In genomic region chr19:7927605-7928333, GRCh38 we compare ENCODE assay signal across 11 cellular contexts. TPM values are rescaled to one million over a fixed set of nuclear protein-coding genes. Genes with fewer than 3 reads are reported as not detected.
DNase-seq lines count a peak whose midpoint lies in the region; ATAC-seq and TF ChIP-seq lines count a peak whose summit lies in the region.
"Had no signal": no experiment of that assay in that cellular context is flagged by ENCODE, and none has a peak within 500 bp of the region (broad histone marks: within the 10 kb centered on the region; RNA-seq: fewer than 3 reads in every experiment).

No MANE protein-coding gene starts in this region.

- ATAC-seq in WTC11 (no peak), HG03342 (IDR thresholded peaks at IDR 0.05; ENCODE audit: unreplicated experiment) (no peak)
- ATAC-seq in activated CD8-positive, alpha-beta T cell treated with anti-CD3 and anti-CD28 coated beads for 36 hours: no peak

- H3K4me1 Mint-ChIP-seq in Caco-2 (ENCODE audit: low read depth, unreplicated experiment) (peaks cover 10% of the 10 kb centered on the region), WTC11 (peaks cover 4% of the 10 kb centered on the region; the same call in 1 of the 2 replicates)
- peaks cover 16% of the 10 kb centered on the region for H3K4me1 Mint-ChIP-seq in activated CD8-positive, alpha-beta T cell treated with anti-CD3 and anti-CD28 coated beads for 36 hours (ENCODE audit: low read depth)

- peaks cover 69% of the 10 kb centered on the region for H3K36me3 Mint-ChIP-seq in Caco-2 (ENCODE audit: insufficient read depth, unreplicated experiment)
- H3K36me3 Mint-ChIP-seq in WTC11: peaks cover 9% of the 10 kb centered on the region
- peaks cover 22% of the 10 kb centered on the region for H3K36me3 Mint-ChIP-seq in activated CD8-positive, alpha-beta T cell treated with anti-CD3 and anti-CD28 coated beads for 36 hours (ENCODE audit: low read depth)

- intact Hi-C loops in Caco-2 (cut with micrococcal nuclease; ENCODE audit: unreplicated experiment) (no loop called here), left ventricle myocardium inferior (cut with micrococcal nuclease) (no loop called here), sigmoid colon (cut with DNase I) (loop anchor here (10.0 kb wide), 3 partner anchors 437 to 1193 kb away; partner anchors contain the start of genes ANGPTL4, GPR108, MBD3L1 and TRIP10)
- intact Hi-C loops in activated CD8-positive, alpha-beta T cell treated with anti-CD3 and anti-CD28 coated beads for 36 hours (cut with micrococcal nuclease): loop anchor here (10.0 kb wide), 1 partner anchor 73 kb away; no protein-coding TSS in a partner anchor

- H3K4me1 ChIP-seq in Caco-2 (peaks cover 16% of the 10 kb centered on the region), left ventricle myocardium inferior (peaks cover 50% of the 10 kb centered on the region), sigmoid colon (peaks cover 0 to 96% (median 89%) of the 10 kb centered on the region in 4 donors)

- CTCF ChIA-PET in Caco-2 (lab: Charles Lee) (interaction anchor here (1.8 kb wide), 1 partner anchor 10 kb away, joined by 4 read pairs; no protein-coding TSS in a partner anchor), WTC11 (lab: Charles Lee) (interaction anchor here (0.5 to 2.2 kb wide), 8 partner anchors 10 to 141 kb away, joined by 3 to 14 read pairs (median 4); partner anchors contain the start of gene TIMM44)
- CTCF ChIA-PET in activated CD8-positive, alpha-beta T cell treated with anti-CD3 and anti-CD28 coated beads for 36 hours (lab: Charles Lee): interaction anchor here (3.7 kb wide), 1 partner anchor 17 kb away, joined by 28 read pairs; the partner anchor contains the start of gene TIMM44

- peak overlapping the region; percentile 73 for H3K27ac Mint-ChIP-seq in Caco-2 (ENCODE audit: unreplicated experiment)
- H3K27ac Mint-ChIP-seq in WTC11: no peak overlapping the region
- H3K27ac Mint-ChIP-seq in activated CD8-positive, alpha-beta T cell treated with anti-CD3 and anti-CD28 coated beads for 36 hours: no peak overlapping the region

- H3K4me3 Mint-ChIP-seq in Caco-2 (ENCODE audit: unreplicated experiment) (peak overlapping the region; percentile 44), WTC11 (no peak overlapping the region)
- no peak overlapping the region for H3K4me3 Mint-ChIP-seq in activated CD8-positive, alpha-beta T cell treated with anti-CD3 and anti-CD28 coated beads for 36 hours

- TF ChIP-seq EP300 in sigmoid colon (IDR thresholded peaks at IDR 0.05): no peak

- TF ChIP-seq POLR2A in sigmoid colon (IDR thresholded peaks at IDR 0.05): no peak

- TF ChIP-seq CTCF in Caco-2 (IDR thresholded peaks at IDR 0.05; ENCODE audit: insufficient read depth in 1 of 2, low read depth in 1 of 2, low read length in 1 of 2, severe bottlenecking in 1 of 2, unreplicated experiment in 1 of 2) (no peak), WTC11 (IDR thresholded peaks at IDR 0.05) (no peak), left ventricle myocardium inferior (IDR thresholded peaks at IDR 0.05; ENCODE audit: borderline replicate concordance) (no peak), sigmoid colon (IDR thresholded peaks at IDR 0.05) (no peak)
- TF ChIP-seq CTCF in activated CD8-positive, alpha-beta T cell treated with anti-CD3 and anti-CD28 coated beads for 36 hours (IDR thresholded peaks at IDR 0.05): no peak

- WGBS in sigmoid colon, 2 donors: 93 to 94% methylated on average over 23 of the region's 23 CpGs

- H3K9me3 ChIP-seq in Caco-2 (no peaks in the 10 kb centered on the region), left ventricle myocardium inferior (replicated peaks) (no peaks in the 10 kb centered on the region), sigmoid colon (no peaks in the 10 kb centered on the region)

- POLR2A ChIA-PET in Caco-2 (lab: Charles Lee) (no interaction called here), WTC11 (lab: Charles Lee) (interaction anchor here (0.7 to 2.0 kb wide), 3 partner anchors 13 to 75 kb away, joined by 3 to 8 read pairs (median 3); partner anchors contain the start of genes TGFBR3L and TIMM44)
- POLR2A ChIA-PET in activated CD8-positive, alpha-beta T cell treated with anti-CD3 and anti-CD28 coated beads for 36 hours (lab: Charles Lee): interaction anchor here (1.8 to 7.7 kb wide), 3 partner anchors 9 to 15 kb away, joined by 12 to 81 read pairs (median 14); partner anchors contain the start of gene TIMM44

- H3K4me3 ChIP-seq in Caco-2 (ENCODE audit: low read depth, low read length) (no peak overlapping the region), left ventricle myocardium inferior (no peak overlapping the region), sigmoid colon (peak overlapping the region in 2 of 4 donors; percentile 8 to 36)

- H3K36me3 ChIP-seq in Caco-2 (ENCODE audit: control insufficient read depth, insufficient read depth, low read length) (no peaks in the 10 kb centered on the region; the same call in 1 of the 2 replicates), left ventricle myocardium inferior (peaks cover 29% of the 10 kb centered on the region), sigmoid colon (peaks cover 9 to 25% (median 16%) of the 10 kb centered on the region in 4 donors)

- DNase-seq in Caco-2: no peak
- DNase-seq in WTC11 (ENCODE audit: low spot score): no peak
- no peak for DNase-seq in left ventricle myocardium inferior
- DNase-seq in sigmoid colon: no peak
- no peak for DNase-seq in activated CD8-positive, alpha-beta T cell treated with anti-CD3 and anti-CD28 coated beads for 36 hours
- no peak for DNase-seq in NCI-H2081 treated with DMSO at 0.1 percent for 48 hours (lab: John Stamatoyannopoulos, UW)
- DNase-seq in NCI-H524 (lab: John Stamatoyannopoulos, UW): no peak
- DNase-seq: CD4-positive, alpha-beta memory T cell; effector CD4-positive, alpha-beta T cell; NK-92 treated with Interleukin-12 subunit alpha and Interleukin-12 subunit beta, amount 100 ng/mL, for 24 hours had no signal

- H3K9me3 Mint-ChIP-seq in Caco-2 (ENCODE audit: unreplicated experiment) (no peaks in the 10 kb centered on the region), WTC11 (no peaks in the 10 kb centered on the region)
- no peaks in the 10 kb centered on the region for H3K9me3 Mint-ChIP-seq in activated CD8-positive, alpha-beta T cell treated with anti-CD3 and anti-CD28 coated beads for 36 hours
- H3K9me3 Mint-ChIP-seq: CD4-positive, alpha-beta memory T cell had no signal

- H3K27me3 ChIP-seq in Caco-2 (replicated peaks; ENCODE audit: control insufficient read depth, insufficient read depth, low read length) (no peaks in the 10 kb centered on the region), left ventricle myocardium inferior (ENCODE audit: low read depth) (no peaks in the 10 kb centered on the region), sigmoid colon (no peaks in the 10 kb centered on the region)

- H3K27ac ChIP-seq in left ventricle myocardium inferior (replicated peaks) (peak overlapping the region; percentile 70), sigmoid colon (peak overlapping the region; percentile 89 to 97 (median 94))

- BruUV-seq in Caco-2 (replicated peaks; lab: Mats Ljungman, UMichigan): no TSS peak

- H3K27me3 Mint-ChIP-seq in Caco-2 (ENCODE audit: insufficient read depth, unreplicated experiment): no peaks in the 10 kb centered on the region
- H3K27me3 Mint-ChIP-seq in WTC11 (ENCODE audit: low read depth): no peaks in the 10 kb centered on the region
- no peaks in the 10 kb centered on the region for H3K27me3 Mint-ChIP-seq in activated CD8-positive, alpha-beta T cell treated with anti-CD3 and anti-CD28 coated beads for 36 hours
- H3K27me3 Mint-ChIP-seq: CD4-positive, alpha-beta memory T cell had no signal

TF ChIP-seq in WTC11, 78 proteins besides CTCF, POLR2A, EP300 and RAD21 (continues in another document):
- TF ChIP-seq RELA (CRISPR knock-in tag; IDR thresholded peaks at IDR 0.05; ENCODE audit: borderline replicate concordance) (0 out of 2 replicates have a peak, but pooled peaks have one; percentile 34), KAT7 (CRISPR knock-in tag; IDR thresholded peaks at IDR 0.05; ENCODE audit: borderline replicate concordance) (no peak), PREB (CRISPR knock-in tag; IDR thresholded peaks at IDR 0.05; ENCODE audit: borderline replicate concordance) (no peak)

RNA-seq across cellular contexts. Expression of gene CTXN1, which starts 1.8 kb away (rescaled TPM):
- total RNA-seq in Caco-2 (2022) (7.4 and 9.1 TPM in 2 replicates), WTC11 (2021) (41.5 to 48.2 TPM (median 44.3 TPM) in 3 replicates), left ventricle myocardium inferior (0.22 TPM), sigmoid colon (10 to 100 TPM; 25.3 to 92.2 (median 38.8) TPM)
- polyA plus RNA-seq in sigmoid colon: 1 to 10 TPM in 1 of 3 donors, under 1 TPM in 2; 0.60 to 2.2 (median 0.92) TPM
- total RNA-seq in activated CD8-positive, alpha-beta T cell treated with anti-CD3 and anti-CD28 coated beads for 36 hours: under 1 TPM; 0.74 to 0.87 TPM
- total RNA-seq: CD4-positive, alpha-beta memory T cell had no signal
- polyA plus RNA-seq: CD4-positive, alpha-beta memory T cell had no signal

RNA-seq across cellular contexts. Expression of gene SNAPC2, which starts 7.6 kb away (rescaled TPM):
- total RNA-seq in Caco-2 (2022): 8.8 and 10.4 TPM in 2 replicates
- total RNA-seq in WTC11 (2021): 23.2 to 24.3 TPM (median 23.7 TPM) in 3 replicates
- total RNA-seq in left ventricle myocardium inferior: 9.8 TPM
- total RNA-seq in sigmoid colon: 10 to 100 TPM; 20.3 to 31.2 (median 27.8) TPM
- polyA plus RNA-seq in sigmoid colon: 10 to 100 TPM; 11.6 to 19.5 (median 16.8) TPM
- 10 to 100 TPM; 16.0 to 18.2 TPM for total RNA-seq in activated CD8-positive, alpha-beta T cell treated with anti-CD3 and anti-CD28 coated beads for 36 hours

RNA-seq across cellular contexts. Expression of gene TGFBR3L, which starts 13.1 kb away (rescaled TPM):
- total RNA-seq in Caco-2 (2022) (9.8 and 10.8 TPM in 2 replicates), WTC11 (2021) (4.1 to 7.4 TPM (median 6.5 TPM) in 3 replicates), left ventricle myocardium inferior (8.2 TPM), sigmoid colon (1 to 10 TPM in 1 of 4 donors, not detected in 3; 1.8 TPM)
- not detected for polyA plus RNA-seq in sigmoid colon
- total RNA-seq in activated CD8-positive, alpha-beta T cell treated with anti-CD3 and anti-CD28 coated beads for 36 hours: 1 to 10 TPM; 5.1 to 5.9 TPM
- polyA plus RNA-seq: CD4-positive, alpha-beta memory T cell had no signal

RNA-seq across cellular contexts. Expression of gene TIMM44, which starts 15.7 kb away (rescaled TPM):
- total RNA-seq in Caco-2 (2022) (129 and 146 TPM in 2 replicates), WTC11 (2021) (103 to 129 TPM (median 103 TPM) in 3 replicates), left ventricle myocardium inferior (89.1 TPM), sigmoid colon (10 to 100 TPM; 51.7 to 80.1 (median 78.6) TPM)
- 10 to 100 TPM; 33.0 to 72.4 (median 38.8) TPM for polyA plus RNA-seq in sigmoid colon
- total RNA-seq in activated CD8-positive, alpha-beta T cell treated with anti-CD3 and anti-CD28 coated beads for 36 hours: 10 to 100 TPM; 92.3 to 95.5 TPM

RNA-seq across cellular contexts. Expression of gene MAP2K7, which starts 24.1 kb away (rescaled TPM):
- 37.4 and 42.6 TPM in 2 replicates for total RNA-seq in Caco-2 (2022)
- total RNA-seq in WTC11 (2021): 39.4 to 46.9 TPM (median 46.3 TPM) in 3 replicates
- total RNA-seq in left ventricle myocardium inferior: 24.2 TPM
- 10 to 100 TPM; 12.5 to 20.2 (median 17.4) TPM for total RNA-seq in sigmoid colon
- polyA plus RNA-seq in sigmoid colon: 10 to 100 TPM; 15.6 to 27.8 (median 15.7) TPM
- total RNA-seq in activated CD8-positive, alpha-beta T cell treated with anti-CD3 and anti-CD28 coated beads for 36 hours: 10 to 100 TPM; 36.8 to 37.0 TPM

Comparison
In these comparisons a context has a peak if more than half of its experiments do, and no peak if none do; other contexts are left out.
1. intact Hi-C loops: an anchor here in sigmoid colon (10.0 kb wide) and activated CD8-positive, alpha-beta T cell treated with anti-CD3 and anti-CD28 coated beads for 36 hours (10.0 kb wide); none called in Caco-2 and left ventricle myocardium inferior.